8 cellular contexts compared by ENCODE assay signal in the genomic region with DNA sequence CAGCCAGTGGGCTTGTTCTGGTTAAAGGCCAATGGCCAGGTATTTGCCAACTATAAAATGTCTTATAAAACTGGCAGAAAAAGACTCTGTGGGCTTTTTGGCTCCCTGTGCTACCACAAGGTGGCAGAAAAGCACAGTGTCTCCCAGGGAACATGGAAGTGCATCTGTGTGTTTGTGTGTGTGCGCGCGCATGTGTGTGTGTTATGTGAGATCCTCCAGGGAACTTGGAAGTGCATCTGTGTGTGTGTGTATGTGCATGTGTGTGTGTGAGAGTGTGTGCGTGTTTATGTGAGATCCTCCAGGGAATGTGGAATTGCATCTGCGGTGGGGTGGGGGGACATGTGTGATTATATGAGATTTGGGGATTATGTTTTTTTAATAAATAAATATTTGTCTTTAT. TPM values are rescaled to one million over a fixed set of nuclear protein-coding genes. Genes with fewer than 3 reads are reported as not detected.
DNase-seq lines count a peak whose midpoint lies in the region; ATAC-seq, FAIRE-seq and TF ChIP-seq lines count a peak whose summit lies in the region.

No MANE protein-coding gene starts in this region.

- H4K20me1 ChIP-seq in smooth muscle cell (ENCODE audit: low read depth), result no peaks in the 10 kb centered on the region

- peak; percentile 59 for TF ChIP-seq CTCF in smooth muscle cell (IDR thresholded peaks at IDR 0.05; ENCODE audit: borderline replicate concordance, insufficient read depth, poor library complexity, severe bottlenecking)

- H3K4me3 ChIP-seq in smooth muscle cell, result no peak overlapping the region

- 84% methylated on average over 5 of the region's 5 CpGs for WGBS in smooth muscle cell (ENCODE audit: low lambda C conversion rate)

- no peak overlapping the region for H3K9ac ChIP-seq in smooth muscle cell (ENCODE audit: low read depth)

- no peaks in the 10 kb centered on the region for H3K27me3 ChIP-seq in smooth muscle cell (ENCODE audit: low read depth)

- no peaks in the 10 kb centered on the region for H3F3A ChIP-seq in smooth muscle cell (ENCODE audit: low read depth)

- intact Hi-C loops in left cardiac atrium (cut with DNase I), result loop anchor here in 1 of 2 donors (5.0 kb wide), 1 partner anchor 466 kb away; no protein-coding TSS in a partner anchor

- no peak overlapping the region for H3K27ac ChIP-seq in smooth muscle cell (ENCODE audit: low read depth)

- no peaks in the 10 kb centered on the region for H3K4me1 ChIP-seq in smooth muscle cell (ENCODE audit: low read depth)

- H3K9me3 ChIP-seq in smooth muscle cell (replicated peaks; ENCODE audit: low read depth), result no peaks in the 10 kb centered on the region

- no peaks in the 10 kb centered on the region for H3K36me3 ChIP-seq in smooth muscle cell (ENCODE audit: low read depth)

- H3K79me2 ChIP-seq in smooth muscle cell (ENCODE audit: low read depth), result no peaks in the 10 kb centered on the region

- no peak overlapping the region for H3K4me2 ChIP-seq in smooth muscle cell

- peak; percentile 77 for FAIRE-seq in GM19239 (lab: Jason Lieb, UNC)

- DNase-seq in AML-193 (lab: John Stamatoyannopoulos, UW) (peak; percentile 35 to 41), GM19239 (ENCODE audit: insufficient read length, low spot score) (no peak), NCI-H774 (lab: John Stamatoyannopoulos, UW) (peak; percentile 16), left cardiac atrium (peak; percentile 31), smooth muscle cell (lab: John Stamatoyannopoulos, UW; ENCODE audit: unreplicated experiment) (no peak)
- DNase-seq in activated T-cell treated with anti-CD3 and anti-CD28 coated beads, Interleukin-2, amount 50 U/mL, for 48 hours, result peak; percentile 67 to 70

- no peak overlapping the region for H2AFZ ChIP-seq in smooth muscle cell (ENCODE audit: low read depth)

- ATAC-seq in left cardiac atrium (no peak), HG03025 (IDR thresholded peaks at IDR 0.05; ENCODE audit: low FRiP score, unreplicated experiment) (no peak), HG03097 (IDR thresholded peaks at IDR 0.05; ENCODE audit: low FRiP score, unreplicated experiment) (no peak)

RNA-seq across cellular contexts. Expression of gene ABI1, which starts 30.2 kb away (rescaled TPM):
- total RNA-seq in left cardiac atrium, result 10 to 100 TPM; 24.9 to 26.7 TPM
- total RNA-seq in smooth muscle cell, result 51.4 and 67.1 TPM in 2 replicates
- 40.3 and 52.2 TPM in 2 replicates for polyA plus RNA-seq in smooth muscle cell

Comparison
In these comparisons a context has a peak if more than half of its experiments do, and no peak if none do; other contexts are left out.
1. DNase-seq: peak in AML-193 (2 of 2), NCI-H774 (single experiment), activated T-cell treated with anti-CD3 and anti-CD28 coated beads, Interleukin-2, amount 50 U/mL, for 48 hours (2 of 2) and left cardiac atrium (single experiment); none in GM19239 (single experiment) and smooth muscle cell (single experiment).